ENCODE assay signal across 8 cellular contexts in genomic region chr4:153468587-153468986, GRCh38. TPM values are rescaled to one million over a fixed set of nuclear protein-coding genes. Genes with fewer than 3 reads are reported as not detected.
DNase-seq lines count a peak whose midpoint lies in the region; ATAC-seq, FAIRE-seq and TF ChIP-seq lines count a peak whose summit lies in the region.

No MANE protein-coding gene starts in this region.

- peaks cover 5% of the 10 kb centered on the region for H3K9me3 Mint-ChIP-seq in memory B cell

- H3K79me1 ChIP-seq in trophoblast cell (ENCODE audit: low read length), result peaks cover 3% of the 10 kb centered on the region

- H3K4me1 ChIP-seq in HEK293 (ENCODE audit: control insufficient read depth, insufficient read depth, low read length) (0 out of 2 replicates have a peak, but pooled peaks cover 3% of the 10 kb centered on the region), SJCRH30 (peaks cover 8% of the 10 kb centered on the region), trophoblast cell (ENCODE audit: control insufficient read depth in 1 of 2, insufficient read depth in 2 of 2, low read length in 2 of 2) (peaks cover 5 to 6% of the 10 kb centered on the region in 2 experiments)

- H3K4me3 ChIP-seq in HEK293 (ENCODE audit: low read depth, low read length) (no peak overlapping the region), SJCRH30 (peak overlapping the region; percentile 98), trophoblast cell (ENCODE audit: low read depth, low read length) (no peak overlapping the region)

- no peak overlapping the region for H3K23ac ChIP-seq in trophoblast cell (ENCODE audit: low read length)

- no peak overlapping the region for H2BK12ac ChIP-seq in trophoblast cell (ENCODE audit: low read length)

- TF ChIP-seq CTCF in HEK293 (tag by site-specific recombination; IDR thresholded peaks at IDR 0.05), result no peak

- no peaks in the 10 kb centered on the region; a peak in 1 of 3 replicates for H3K36me3 ChIP-seq in HEK293 (ENCODE audit: control insufficient read depth in 2 of 2, insufficient read depth in 1 of 2, low read length in 2 of 2)
- peaks cover 17% of the 10 kb centered on the region; the same call in 1 of the 2 replicates for H3K36me3 ChIP-seq in SJCRH30
- H3K36me3 ChIP-seq in trophoblast cell (ENCODE audit: control insufficient read depth in 1 of 2, insufficient read depth in 2 of 2, low read length in 2 of 2), result no peaks in the 10 kb centered on the region

- TF ChIP-seq POLR2A in GM12891 (IDR thresholded peaks at IDR 0.05; ENCODE audit: low read depth, low read length), result no peak

- no peak overlapping the region for H3K18ac ChIP-seq in trophoblast cell (ENCODE audit: low read length)

- POLR2A ChIA-PET in HEK293 (lab: Yijun Ruan, JAX), result interaction anchor here (0.6 to 1.1 kb wide), 2 partner anchors 18 to 25 kb away, joined by 3 read pairs; no protein-coding TSS in a partner anchor

- H3K27ac Mint-ChIP-seq in memory B cell, result peak overlapping the region; percentile 90

- H3K4me1 Mint-ChIP-seq in memory B cell, result peaks cover 55% of the 10 kb centered on the region

- WGBS in trophoblast cell (ENCODE audit: extremely low coverage, insufficient coverage, insufficient read length), result no CpG with 5 or more reads among the region's 1 CpG

- no peak overlapping the region for H2AK5ac ChIP-seq in trophoblast cell (ENCODE audit: low read length)

- H3K27me3 ChIP-seq in SJCRH30, result no peaks in the 10 kb centered on the region
- H3K27me3 ChIP-seq in trophoblast cell (ENCODE audit: insufficient read depth, low read length), result no peaks in the 10 kb centered on the region

- no peak overlapping the region for H4K8ac ChIP-seq in trophoblast cell (ENCODE audit: low read depth, low read length)

- peak overlapping the region; percentile 95 for H3K4me3 Mint-ChIP-seq in memory B cell

- H2BK120ac ChIP-seq in trophoblast cell (ENCODE audit: insufficient read depth, low read length, poor library complexity), result no peak overlapping the region

- H3K27ac ChIP-seq in HEK293 (ENCODE audit: extremely low read depth, low read depth, low read length), result no peak overlapping the region
- no peak overlapping the region for H3K27ac ChIP-seq in SJCRH30
- H3K27ac ChIP-seq in trophoblast cell (ENCODE audit: low read depth, low read length), result no peak overlapping the region

- no peaks in the 10 kb centered on the region for H3K27me3 Mint-ChIP-seq in memory B cell

- H3K4me2 ChIP-seq in trophoblast cell (ENCODE audit: low read length), result no peak overlapping the region

- no peaks in the 10 kb centered on the region for H3K79me2 ChIP-seq in trophoblast cell (ENCODE audit: control insufficient read depth, insufficient read depth, low read length, poor library complexity)

- DNase-seq in GM12891 (ENCODE audit: insufficient read length, low spot score) (no peak), SJCRH30 (no peak), memory B cell (ENCODE audit: low spot score in 2 of 2) (peak in 1 of 2 donors; percentile 45), DMS53 treated with DMSO at 0.1 percent for 48 hours (lab: John Stamatoyannopoulos, UW; ENCODE audit: unreplicated experiment) (no peak), CD1c-positive myeloid dendritic cell (ENCODE audit: extremely low spot score) (no peak), trophoblast cell (no peak)
- DNase-seq in stimulated activated CD4-positive, alpha-beta T cell treated with anti-CD3 and anti-CD28 coated beads, Interleukin-4, amount 100 ng/mL, for 4 hours, result no peak

- H3K4ac ChIP-seq in trophoblast cell (ENCODE audit: low read depth, low read length), result no peak overlapping the region

- no peak overlapping the region for H3K14ac ChIP-seq in trophoblast cell (ENCODE audit: low read length)

- CTCF ChIA-PET in HEK293 (lab: Yijun Ruan, JAX), result interaction anchor here (0.6 to 1.3 kb wide), 5 partner anchors 22 to 517 kb away, joined by 3 to 8 read pairs (median 3); no protein-coding TSS in a partner anchor

- H3K36me3 Mint-ChIP-seq in memory B cell, result peaks cover 23% of the 10 kb centered on the region

- no peak overlapping the region for H4K12ac ChIP-seq in trophoblast cell (ENCODE audit: low read depth, low read length)

- H3K9ac ChIP-seq in trophoblast cell (ENCODE audit: low read length), result no peak overlapping the region

- peak; percentile 5 for ATAC-seq in memory B cell (ENCODE audit: low read depth)

- no peak overlapping the region for H4K91ac ChIP-seq in trophoblast cell (ENCODE audit: low read depth, low read length)

- no peaks in the 10 kb centered on the region for H3K9me3 ChIP-seq in HEK293 (ENCODE audit: control insufficient read depth, insufficient read depth, low read depth, low read length)
- H3K9me3 ChIP-seq in SJCRH30 (replicated peaks), result no peaks in the 10 kb centered on the region
- H3K9me3 ChIP-seq in trophoblast cell (ENCODE audit: insufficient read depth, low read depth, low read length), result no peaks in the 10 kb centered on the region

- peak; percentile 84 for FAIRE-seq in GM12891 (lab: Jason Lieb, UNC)

- no peak overlapping the region for H2BK5ac ChIP-seq in trophoblast cell (ENCODE audit: low read depth, low read length, poor library complexity)

- no peak overlapping the region for H2AFZ ChIP-seq in trophoblast cell (ENCODE audit: insufficient read depth, low read length, poor library complexity)

TF ChIP-seq in GM12891, 5 proteins besides CTCF, POLR2A, EP300 and RAD21:
- TF ChIP-seq PAX5 (IDR thresholded peaks at IDR 0.05; ENCODE audit: insufficient read depth, low read length, severe bottlenecking) (no peak), POU2F2 (IDR thresholded peaks at IDR 0.05; ENCODE audit: low read depth, low read length) (0 out of 2 replicates have a peak, but pooled peaks have one; percentile 14), TAF1 (IDR thresholded peaks at IDR 0.05; ENCODE audit: low read depth, low read length) (0 out of 2 replicates have a peak, but pooled peaks have one; percentile 19)

TF ChIP-seq in HEK293, 187 proteins besides CTCF, POLR2A, EP300 and RAD21:
- no peak for TF ChIP-seq TCF7L2 (IDR thresholded peaks at IDR 0.05; ENCODE audit: borderline replicate concordance, low read depth, low read length)
- TF ChIP-seq ZBTB17 (tag by site-specific recombination; IDR thresholded peaks at IDR 0.05), result 0 out of 2 replicates have a peak, but pooled peaks have one; percentile 23

RNA-seq across cellular contexts. Expression of gene TMEM131L, which starts 2.4 kb away (rescaled TPM):
- 50.3 TPM for polyA plus RNA-seq in GM12891 (2012; ENCODE audit: low read depth, missing spikeins)
- total RNA-seq in SJCRH30 (2014; rRNA removed; shearing (Covaris generic)), result 55.0 and 61.3 TPM in 2 replicates
- polyA plus RNA-seq in trophoblast cell (2013), result 8.3 and 8.9 TPM in 2 replicates
